In genomic region chr13:101623469-101624209, GRCh38 we compare ENCODE assay signal across 2 cellular contexts.
A peak's percentile ranks its signal among the peaks of the same experiment; 100 is the strongest.
TF ChIP-seq lines count a peak whose summit lies in the region.

No MANE protein-coding gene starts in this region.

TF ChIP-seq in A549, 52 proteins besides CTCF, POLR2A, EP300 and RAD21 (continued from another document):
- TF ChIP-seq USF2 (IDR thresholded peaks at IDR 0.05) = no peak
- peak; percentile 48; the same call in 1 of the 2 replicates for TF ChIP-seq JUNB (IDR thresholded peaks at IDR 0.05)
- TF ChIP-seq PHF8 (IDR thresholded peaks at IDR 0.05; ENCODE audit: borderline replicate concordance, low read depth) = no peak
- TF ChIP-seq FOSL2 (IDR thresholded peaks at IDR 0.05) = 0 out of 2 replicates have a peak, but pooled peaks have one; percentile 8
- peak; percentile 56 for TF ChIP-seq FOSL2 (CRISPR knock-in tag; IDR thresholded peaks at IDR 0.05)

TF ChIP-seq in GM12878, 131 proteins besides CTCF, POLR2A, EP300 and RAD21 (continued from another document):
- TF ChIP-seq BHLHE40 (IDR thresholded peaks at IDR 0.05; ENCODE audit: borderline replicate concordance in 1 of 2, low read depth in 2 of 2, low read length in 1 of 2) (no peak), ZSCAN29 (IDR thresholded peaks at IDR 0.05) (no peak), RCOR1 (conservative IDR thresholded peaks at IDR 0.05; ENCODE audit: low read depth, low read length) (no peak)
